21 cellular contexts compared by ENCODE assay signal in genomic region chr17:29100296-29100695, GRCh38.
"Had no signal": no experiment of that assay in that cellular context is flagged by ENCODE, and none has a peak within 500 bp of the region (broad histone marks: within the 10 kb centered on the region; RNA-seq: fewer than 3 reads in every experiment).

No MANE protein-coding gene starts in this region.

- H3K27ac Mint-ChIP-seq: activated naive CD4-positive, alpha-beta T cell treated with anti-CD3 and anti-CD28 coated beads for 36 hours; activated naive CD8-positive, alpha-beta T cell treated with anti-CD3 and anti-CD28 coated beads for 36 hours; activated T-helper 1 cell treated with anti-CD3 and anti-CD28 coated beads, Interleukin-12 subunit alpha, Interleukin-12 subunit beta, Interleukin-2, Interleukin-4 antibody, amounts not matched to agents 30 ng/mL and 10 ng/mL and 1 ng/mL, durations not matched to agents 14 hours and 24 hours and 36 hours; T-helper 17 cell had no signal

- ATAC-seq: T-helper 17 cell had no signal

- H3K27me3 Mint-ChIP-seq: activated naive CD8-positive, alpha-beta T cell treated with anti-CD3 and anti-CD28 coated beads for 36 hours; T-helper 17 cell had no signal

- H3K9me3 Mint-ChIP-seq: activated naive CD4-positive, alpha-beta T cell treated with anti-CD3 and anti-CD28 coated beads for 36 hours; activated naive CD8-positive, alpha-beta T cell treated with anti-CD3 and anti-CD28 coated beads for 36 hours; activated T-helper 1 cell treated with anti-CD3 and anti-CD28 coated beads, Interleukin-12 subunit alpha, Interleukin-12 subunit beta, Interleukin-2, Interleukin-4 antibody, amounts not matched to agents 30 ng/mL and 10 ng/mL and 1 ng/mL, durations not matched to agents 14 hours and 24 hours and 36 hours had no signal

- DNase-seq: activated CD4-positive, alpha-beta T cell treated with anti-CD3 and anti-CD28 coated beads for 48 hours; activated CD4-positive, alpha-beta T cell treated with anti-CD3 and anti-CD28 coated beads, Interleukin-2, amount 50 U/mL, for 4 hours; activated CD4-positive, CD25-positive, alpha-beta regulatory T cell treated with anti-CD3 and anti-CD28 coated beads, Interleukin-2, amount 50 U/mL, for 72 hours; activated CD8-positive, alpha-beta memory T cell treated with anti-CD3 and anti-CD28 coated beads, Interleukin-2, amount 50 U/mL, for 4 hours; activated effector memory CD4-positive, alpha-beta T cell treated with anti-CD3 and anti-CD28 coated beads, Interleukin-2, amount 50 U/mL, for 16 hours; activated naive CD4-positive, alpha-beta T cell treated with anti-CD3 and anti-CD28 coated beads for 36 hours; activated naive CD8-positive, alpha-beta T cell treated with anti-CD3 and anti-CD28 coated beads for 36 hours; brain microvascular endothelial cell; colonic mucosa; MG63; MV-4-11; NCI-H1092 treated with DMSO at 0.1 percent for 48 hours; NCI-H1417 treated with DMSO at 0.1 percent for 48 hours; NCI-H1694 treated with DMSO at 0.1 percent for 48 hours; NCI-H2029 treated with DMSO at 0.1 percent for 48 hours; NCI-H226; NCI-H526 treated with DMSO at 0.1 percent for 48 hours; SIG-M5; T-helper 17 cell; T-helper 9 cell had no signal

- H3K4me3 Mint-ChIP-seq: activated naive CD4-positive, alpha-beta T cell treated with anti-CD3 and anti-CD28 coated beads for 36 hours; activated naive CD8-positive, alpha-beta T cell treated with anti-CD3 and anti-CD28 coated beads for 36 hours; activated T-helper 1 cell treated with anti-CD3 and anti-CD28 coated beads, Interleukin-12 subunit alpha, Interleukin-12 subunit beta, Interleukin-2, Interleukin-4 antibody, amounts not matched to agents 30 ng/mL and 10 ng/mL and 1 ng/mL, durations not matched to agents 14 hours and 24 hours and 36 hours had no signal
